Comparison of ENCODE assay signal across 1 cellular context in genomic region chr14:30395065-30395464, GRCh38.
TF ChIP-seq lines count a peak whose summit lies in the region.

No MANE protein-coding gene starts in this region.

TF ChIP-seq in HepG2, 621 proteins besides CTCF, POLR2A, EP300 and RAD21 (continued from another document):
- TF ChIP-seq USF2 (IDR thresholded peaks at IDR 0.05; ENCODE audit: low read depth, low read length) (no peak), USF2 (CRISPR knock-in tag; IDR thresholded peaks at IDR 0.05; ENCODE audit: borderline replicate concordance) (no peak), ZNF333 (CRISPR knock-in tag; IDR thresholded peaks at IDR 0.05; ENCODE audit: borderline replicate concordance) (no peak), ATF6 (CRISPR knock-in tag; conservative IDR thresholded peaks at IDR 0.05) (no peak), MAFF (IDR thresholded peaks at IDR 0.05; ENCODE audit: low read depth, low read length) (no peak), CREB1 (IDR thresholded peaks at IDR 0.05) (peak; percentile 47; the same call in 1 of the 2 replicates), CREB1 (CRISPR knock-in tag; IDR thresholded peaks at IDR 0.05) (no peak)
